Comparison of ENCODE assay signal across 8 cellular contexts in genomic region chr17:42744283-42744805, GRCh38. TPM values are rescaled to one million over a fixed set of nuclear protein-coding genes. Genes with fewer than 3 reads are reported as not detected.
A peak's percentile ranks its signal among the peaks of the same experiment; 100 is the strongest.
DNase-seq lines count a peak whose midpoint lies in the region; ATAC-seq and TF ChIP-seq lines count a peak whose summit lies in the region.

No MANE protein-coding gene starts in this region.

- intact Hi-C loops in sciatic nerve (cut with DNase I), result no loop called here

- H3K27ac ChIP-seq in SK-N-SH (ENCODE audit: low read depth in 2 of 2, low read length in 1 of 2), result peak overlapping the region; percentile 81 to 88
- peak overlapping the region; percentile 95 for H3K27ac ChIP-seq in hepatocyte

- DNase-seq in DMS79 (lab: John Stamatoyannopoulos, UW), result peak; percentile 61
- peak; percentile 75 for DNase-seq in HuH-7 (ENCODE audit: low spot score)
- no peak for DNase-seq in SK-N-SH
- peak; percentile 73 for DNase-seq in amniotic stem cell (lab: John Stamatoyannopoulos, UW)
- peak; percentile 88 for DNase-seq in hepatocyte (ENCODE audit: low spot score)
- peak; percentile 88 for DNase-seq in sciatic nerve (ENCODE audit: low spot score)
- DNase-seq in NCI-H446 treated with DMSO at 0.1 percent for 48 hours (lab: John Stamatoyannopoulos, UW), result no peak

- TF ChIP-seq CTCF in SK-N-SH (IDR thresholded peaks at IDR 0.05), result no peak
- TF ChIP-seq CTCF in hepatocyte (IDR thresholded peaks at IDR 0.05; ENCODE audit: poor library complexity), result no peak

- WGBS in SK-N-SH (ENCODE audit: low lambda C conversion rate), result 2% methylated on average over 18 of the region's 32 CpGs
- 2% methylated on average over 13 of the region's 32 CpGs for WGBS in hepatocyte (ENCODE audit: low lambda C conversion rate, missing lambda C conversion rate)

- H3K79me2 ChIP-seq in SK-N-SH (ENCODE audit: insufficient read depth) (peaks cover 47% of the 10 kb centered on the region), hepatocyte (peaks cover 36% of the 10 kb centered on the region)

- H3K27me3 ChIP-seq in SK-N-SH (ENCODE audit: insufficient read depth), result no peaks in the 10 kb centered on the region
- no peaks in the 10 kb centered on the region for H3K27me3 ChIP-seq in hepatocyte

- TF ChIP-seq RAD21 in SK-N-SH (IDR thresholded peaks at IDR 0.05; ENCODE audit: low read length), result no peak

- no peaks in the 10 kb centered on the region for H3F3A ChIP-seq in SK-N-SH (replicated peaks; ENCODE audit: insufficient read depth)

- H3K4me3 ChIP-seq in SK-N-SH (ENCODE audit: low read depth in 2 of 2, low read length in 1 of 2) (peak overlapping the region; percentile 60 to 70), hepatocyte (peak overlapping the region; percentile 41)

- ATAC-seq in GM21515 (IDR thresholded peaks at IDR 0.05; ENCODE audit: unreplicated experiment), result peak; percentile 18
- peak; percentile 72 for ATAC-seq in sciatic nerve

- peaks cover 0 to 11% of the 10 kb centered on the region in 2 experiments; a peak in 1 of 4 replicates for H3K4me1 ChIP-seq in SK-N-SH (ENCODE audit: control insufficient read depth in 1 of 2, insufficient read depth in 2 of 2, low read depth in 1 of 2, low read length in 1 of 2)
- H3K4me1 ChIP-seq in hepatocyte (ENCODE audit: insufficient read depth), result peaks cover 10% of the 10 kb centered on the region

- no peak for TF ChIP-seq EP300 in SK-N-SH (IDR thresholded peaks at IDR 0.05; ENCODE audit: borderline replicate concordance in 1 of 2, low read depth in 1 of 2, low read length in 1 of 2)

- H3K36me3 ChIP-seq in SK-N-SH (replicated peaks in 1 of 2; ENCODE audit: control insufficient read depth in 1 of 2, insufficient read depth in 2 of 2, low read length in 1 of 2) (no peaks in the 10 kb centered on the region), hepatocyte (replicated peaks; ENCODE audit: insufficient read depth, low read depth) (no peaks in the 10 kb centered on the region)

- POLR2A ChIA-PET in SK-N-SH (lab: Yijun Ruan, JAX), result no interaction called here

- H3K9ac ChIP-seq in SK-N-SH, result peak overlapping the region; percentile 89

- H3K4me2 ChIP-seq in SK-N-SH (peak overlapping the region; percentile 84), hepatocyte (peak overlapping the region; percentile 72)

- H3K9me3 ChIP-seq in SK-N-SH (no peaks in the 10 kb centered on the region), hepatocyte (ENCODE audit: low read depth) (no peaks in the 10 kb centered on the region)

- H4K20me1 ChIP-seq in SK-N-SH (ENCODE audit: insufficient read depth) (no peaks in the 10 kb centered on the region), hepatocyte (ENCODE audit: insufficient read depth, poor library complexity, severe bottlenecking) (no peaks in the 10 kb centered on the region)

- CTCF ChIA-PET in SK-N-SH (lab: Yijun Ruan, JAX), result interaction anchor here (1.0 to 2.7 kb wide), 3 partner anchors 17 to 19 kb away, joined by 3 to 10 read pairs (median 7); partner anchors contain the start of gene RAMP2

- H3K9me2 ChIP-seq in SK-N-SH (no peaks in the 10 kb centered on the region), hepatocyte (replicated peaks; ENCODE audit: insufficient read depth) (no peaks in the 10 kb centered on the region)

- H2AFZ ChIP-seq in SK-N-SH (ENCODE audit: low read depth) (peak overlapping the region; percentile 73), hepatocyte (peak overlapping the region; percentile 84)

TF ChIP-seq in SK-N-SH, 30 proteins besides CTCF, POLR2A, EP300 and RAD21:
- TF ChIP-seq USF2 (IDR thresholded peaks at IDR 0.05; ENCODE audit: borderline replicate concordance, low read depth, low read length) (no peak), PBX3 (IDR thresholded peaks at IDR 0.05) (no peak), FOXJ3 (CRISPR knock-in tag; IDR thresholded peaks at IDR 0.05) (no peak), FOXM1 (IDR thresholded peaks at IDR 0.05; ENCODE audit: low read depth) (no peak), MXI1 (IDR thresholded peaks at IDR 0.05; ENCODE audit: low read depth, low read length) (peak; percentile 70; the same call in 1 of the 2 replicates), GABPA (IDR thresholded peaks at IDR 0.05; ENCODE audit: low read depth) (no peak), MAX (IDR thresholded peaks at IDR 0.05; ENCODE audit: low read depth) (peak; percentile 86), TCF12 (IDR thresholded peaks at IDR 0.05) (no peak), POLR2AphosphoS5 (IDR thresholded peaks at IDR 0.05; ENCODE audit: low read depth, low read length) (no peak), GATA2 (CRISPR knock-in tag; IDR thresholded peaks at IDR 0.05) (no peak), CHD2 (IDR thresholded peaks at IDR 0.05; ENCODE audit: low read length, partially characterized antibody) (no peak), TEAD4 (IDR thresholded peaks at IDR 0.05; ENCODE audit: borderline replicate concordance, insufficient read depth) (no peak), USF1 (IDR thresholded peaks at IDR 0.05; ENCODE audit: borderline replicate concordance, low read depth) (no peak; the same call in 1 of the 2 replicates), EZH2phosphoT487 (IDR thresholded peaks at IDR 0.05; ENCODE audit: borderline replicate concordance, low read depth) (no peak), TAF1 (IDR thresholded peaks at IDR 0.05; ENCODE audit: borderline replicate concordance, low read depth, low read length) (no peak), IRF3 (IDR thresholded peaks at IDR 0.05; ENCODE audit: low read depth, low read length) (no peak)

RNA-seq across cellular contexts. Expression of gene EZH1, which starts 0.5 kb away (rescaled TPM):
- 28.6 and 42.9 TPM in 2 replicates for polyA plus RNA-seq in SK-N-SH (2012; rRNA removed)
- polyA plus RNA-seq in SK-N-SH (2012; cell fraction: cytosol; rRNA removed), result 13.3 and 14.4 TPM in 2 replicates
- 129 and 190 TPM in 2 replicates for polyA plus RNA-seq in SK-N-SH (2012; cell fraction: nucleus; rRNA removed)
- total RNA-seq in hepatocyte, result 12.5 and 22.5 TPM in 2 replicates
- 9.5 and 18.4 TPM in 2 replicates for polyA plus RNA-seq in hepatocyte
- 105 TPM for total RNA-seq in sciatic nerve

RNA-seq across cellular contexts. Expression of gene RAMP2, which starts 16.7 kb away (rescaled TPM):
- polyA plus RNA-seq in SK-N-SH (2012; rRNA removed) (2.5 and 3.0 TPM in 2 replicates), hepatocyte (48.7 and 62.3 TPM in 2 replicates)
- 2.3 and 2.9 TPM in 2 replicates for polyA plus RNA-seq in SK-N-SH (2012; cell fraction: cytosol; rRNA removed)
- 0.52 and 0.61 TPM in 2 replicates for polyA plus RNA-seq in SK-N-SH (2012; cell fraction: nucleus; rRNA removed)
- total RNA-seq in hepatocyte (8.7 and 13.1 TPM in 2 replicates), sciatic nerve (67.5 TPM)

RNA-seq across cellular contexts. Expression of gene VPS25, which starts 28.9 kb away (rescaled TPM):
- polyA plus RNA-seq in SK-N-SH (2012; rRNA removed), result 127 and 158 TPM in 2 replicates
- 112 and 145 TPM in 2 replicates for polyA plus RNA-seq in SK-N-SH (2012; cell fraction: cytosol; rRNA removed)
- polyA plus RNA-seq in SK-N-SH (2012; cell fraction: nucleus; rRNA removed), result 67.3 and 101 TPM in 2 replicates
- 89.9 and 107 TPM in 2 replicates for total RNA-seq in hepatocyte
- 121 and 125 TPM in 2 replicates for polyA plus RNA-seq in hepatocyte
- total RNA-seq in sciatic nerve, result 24.8 TPM

RNA-seq across cellular contexts. Expression of gene WNK4, which starts 36.1 kb away (rescaled TPM):
- polyA plus RNA-seq in SK-N-SH (2012; rRNA removed) (8.7 and 12.5 TPM in 2 replicates), hepatocyte (1.7 and 2.2 TPM in 2 replicates)
- 4.5 and 6.2 TPM in 2 replicates for polyA plus RNA-seq in SK-N-SH (2012; cell fraction: cytosol; rRNA removed)
- polyA plus RNA-seq in SK-N-SH (2012; cell fraction: nucleus; rRNA removed), result 45.5 and 57.2 TPM in 2 replicates
- total RNA-seq in hepatocyte (1.0 and 1.5 TPM in 2 replicates), sciatic nerve (1.4 TPM)

RNA-seq across cellular contexts. Expression of gene COA3, which starts 54.2 kb away (rescaled TPM):
- 90.5 and 103 TPM in 2 replicates for polyA plus RNA-seq in SK-N-SH (2012; rRNA removed)
- polyA plus RNA-seq in SK-N-SH (2012; cell fraction: cytosol; rRNA removed), result 91.5 and 93.2 TPM in 2 replicates
- 36.0 and 45.7 TPM in 2 replicates for polyA plus RNA-seq in SK-N-SH (2012; cell fraction: nucleus; rRNA removed)
- total RNA-seq in hepatocyte, result 117 and 133 TPM in 2 replicates
- polyA plus RNA-seq in hepatocyte, result 219 and 252 TPM in 2 replicates
- 36.1 TPM for total RNA-seq in sciatic nerve

Comparison
In these comparisons a context has a peak if more than half of its experiments do, and no peak if none do; other contexts are left out.
1. DNase-seq: peak in DMS79 (single experiment), HuH-7 (single experiment), amniotic stem cell (single experiment), hepatocyte (single experiment) and sciatic nerve (single experiment); none in SK-N-SH (single experiment) and NCI-H446 treated with DMSO at 0.1 percent for 48 hours (single experiment).